11 cellular contexts compared by ENCODE assay signal in the genomic region with DNA sequence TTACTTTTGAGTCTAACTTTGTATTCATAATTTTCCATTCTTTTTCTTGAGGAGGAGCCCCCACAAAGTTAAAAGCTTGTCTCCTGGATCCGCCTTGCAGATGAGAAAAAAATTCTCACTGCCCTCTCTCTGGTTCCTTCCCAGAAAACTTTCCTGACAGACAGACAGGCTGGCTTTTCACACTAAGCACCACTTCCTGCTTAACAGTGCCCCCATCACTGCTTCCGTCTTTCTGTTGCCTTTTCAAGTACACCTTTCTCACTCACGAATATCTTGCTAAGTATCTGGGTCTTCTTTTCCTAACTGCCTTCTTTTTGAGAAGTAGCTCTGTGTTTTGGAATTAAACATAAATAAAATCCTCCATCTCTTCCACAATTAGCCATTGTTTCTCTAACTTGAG. TPM values are rescaled to one million over a fixed set of nuclear protein-coding genes. Genes with fewer than 3 reads are reported as not detected.
A peak's percentile ranks its signal among the peaks of the same experiment; 100 is the strongest.
DNase-seq lines count a peak whose midpoint lies in the region; ATAC-seq and TF ChIP-seq lines count a peak whose summit lies in the region.
"Had no signal": no experiment of that assay in that cellular context is flagged by ENCODE, and none has a peak within 500 bp of the region (broad histone marks: within the 10 kb centered on the region; RNA-seq: fewer than 3 reads in every experiment).

No MANE protein-coding gene starts in this region.

- H3K9me3 ChIP-seq in neuronal stem cell (replicated peaks in 1 of 2; ENCODE audit: control insufficient read depth in 2 of 2, insufficient read depth in 1 of 2, low read depth in 1 of 2, low read length in 2 of 2) = no peaks in the 10 kb centered on the region

- DNase-seq in activated CD4-positive, alpha-beta T cell treated with anti-CD3 and anti-CD28 coated beads, Interleukin-2, amount 10 ng/mL, durations not matched to agents 7 days and 5 days = peak; percentile 23
- no peak for DNase-seq in activated CD4-positive, alpha-beta T cell treated with anti-CD3 and anti-CD28 coated beads, Interleukin-2, amount 50 U/mL, for 4 hours
- DNase-seq in activated B cell treated with CpG ODN at 0.5 μM for 24 hours = no peak
- no peak for DNase-seq in neuronal stem cell (ENCODE audit: low spot score)
- no peak for DNase-seq in amygdala (lab: John Stamatoyannopoulos, UW)
- DNase-seq in NCI-H1417 treated with DMSO at 0.1 percent for 48 hours (lab: John Stamatoyannopoulos, UW) = no peak
- DNase-seq in caudate nucleus (lab: John Stamatoyannopoulos, UW) = no peak
- DNase-seq: nucleus accumbens; stimulated activated CD4-positive, alpha-beta T cell treated with anti-CD3 and anti-CD28 coated beads, Interleukin-4, amount 100 ng/mL, for 4 hours had no signal

- H3K4me1 ChIP-seq in neuronal stem cell (ENCODE audit: control insufficient read depth in 2 of 2, insufficient read depth in 1 of 2, low read depth in 1 of 2, low read length in 2 of 2) = peaks cover 0 to 5% of the 10 kb centered on the region in 2 donors

- peaks cover 54% of the 10 kb centered on the region for H3K4me1 Mint-ChIP-seq in activated CD4-positive, alpha-beta T cell treated with anti-CD3 and anti-CD28 coated beads, Interleukin-2, amount 10 ng/mL, durations not matched to agents 7 days and 5 days
- H3K4me1 Mint-ChIP-seq in activated B cell treated with CpG ODN at 0.5 μM for 24 hours = peaks cover 59% of the 10 kb centered on the region

- H3K9me3 Mint-ChIP-seq in activated CD4-positive, alpha-beta T cell treated with anti-CD3 and anti-CD28 coated beads, Interleukin-2, amount 10 ng/mL, durations not matched to agents 7 days and 5 days = peaks cover 9% of the 10 kb centered on the region
- no peaks in the 10 kb centered on the region for H3K9me3 Mint-ChIP-seq in activated B cell treated with CpG ODN at 0.5 μM for 24 hours
- H3K9me3 Mint-ChIP-seq: dendritic cell treated with granulocyte-macrophage colony-stimulating factor and Interleukin-4, amounts not matched to agents 40 ng/mL and 50 ng/mL, for 4 days had no signal

- H2BK120ac ChIP-seq in neuronal stem cell (ENCODE audit: low read depth, low read length) = no peak overlapping the region

- no peak overlapping the region for H4K91ac ChIP-seq in neuronal stem cell (ENCODE audit: low read depth, low read length, poor library complexity)

- no peak overlapping the region for H2AK5ac ChIP-seq in neuronal stem cell (ENCODE audit: low read depth, low read length)

- peaks cover 11% of the 10 kb centered on the region for H3K36me3 Mint-ChIP-seq in activated CD4-positive, alpha-beta T cell treated with anti-CD3 and anti-CD28 coated beads, Interleukin-2, amount 10 ng/mL, durations not matched to agents 7 days and 5 days (ENCODE audit: low read depth)
- H3K36me3 Mint-ChIP-seq in activated B cell treated with CpG ODN at 0.5 μM for 24 hours (ENCODE audit: low read depth) = no peaks in the 10 kb centered on the region

- H3K18ac ChIP-seq in neuronal stem cell (ENCODE audit: low read length) = no peak overlapping the region

- no peak for TF ChIP-seq CTCF in activated B cell treated with CpG ODN at 0.5 μM for 24 hours (IDR thresholded peaks at IDR 0.05)

- H3K4me2 ChIP-seq in neuronal stem cell (ENCODE audit: insufficient read depth, low read length, poor library complexity, severe bottlenecking) = no peak overlapping the region

- H3K9ac ChIP-seq in neuronal stem cell (ENCODE audit: low read depth, low read length, poor library complexity) = no peak overlapping the region

- CTCF ChIA-PET in activated CD4-positive, alpha-beta T cell treated with anti-CD3 and anti-CD28 coated beads, Interleukin-2, amount 10 ng/mL, durations not matched to agents 7 days and 5 days (lab: Charles Lee) = interaction anchor here (6.4 kb wide), 1 partner anchor 20 kb away, joined by 45 read pairs; the partner anchor contains the start of gene LMBRD1
- CTCF ChIA-PET in activated B cell treated with CpG ODN at 0.5 μM for 24 hours (lab: Charles Lee) = interaction anchor here (1.7 kb wide), 1 partner anchor 20 kb away, joined by 6 read pairs; the partner anchor contains the start of gene LMBRD1

- intact Hi-C loops in activated B cell treated with CpG ODN at 0.5 μM for 24 hours (cut with micrococcal nuclease) = loop anchor here (1.0 to 2.0 kb wide), 5 partner anchors 11 to 64 kb away; partner anchors contain the start of gene COL19A1

- no peaks in the 10 kb centered on the region for H3K27me3 ChIP-seq in neuronal stem cell (ENCODE audit: control insufficient read depth in 3 of 3, insufficient read depth in 3 of 3, low read depth in 1 of 3, low read length in 3 of 3)

- no peaks in the 10 kb centered on the region for H3K79me1 ChIP-seq in neuronal stem cell (ENCODE audit: low read depth, low read length)

- no peak overlapping the region for H3K4ac ChIP-seq in neuronal stem cell (ENCODE audit: low read length)

- no peak overlapping the region for H4K8ac ChIP-seq in neuronal stem cell (ENCODE audit: low read depth, low read length)

- no peak overlapping the region for H3K4me3 ChIP-seq in neuronal stem cell (ENCODE audit: low read length in 2 of 2)

- ATAC-seq in HG03025 (IDR thresholded peaks at IDR 0.05; ENCODE audit: low FRiP score, unreplicated experiment) = peak; percentile 34
- peak; percentile 41 for ATAC-seq in activated B cell treated with CpG ODN at 0.5 μM for 24 hours (ENCODE audit: low read depth)

- H3K27ac ChIP-seq in neuronal stem cell (replicated peaks; ENCODE audit: low read length) (no peak overlapping the region), caudate nucleus (ENCODE audit: low read depth, low read length) (no peak overlapping the region)

- no peaks in the 10 kb centered on the region for H3K27me3 Mint-ChIP-seq in activated CD4-positive, alpha-beta T cell treated with anti-CD3 and anti-CD28 coated beads, Interleukin-2, amount 10 ng/mL, durations not matched to agents 7 days and 5 days
- H3K27me3 Mint-ChIP-seq in activated B cell treated with CpG ODN at 0.5 μM for 24 hours = no peaks in the 10 kb centered on the region

- no peak overlapping the region for H3K23ac ChIP-seq in neuronal stem cell (ENCODE audit: low read depth, low read length, poor library complexity)

- H2BK15ac ChIP-seq in neuronal stem cell (ENCODE audit: low read length) = no peak overlapping the region

- H3K4me3 Mint-ChIP-seq in activated CD4-positive, alpha-beta T cell treated with anti-CD3 and anti-CD28 coated beads, Interleukin-2, amount 10 ng/mL, durations not matched to agents 7 days and 5 days = peak overlapping the region; percentile 59
- H3K4me3 Mint-ChIP-seq in activated B cell treated with CpG ODN at 0.5 μM for 24 hours = peak overlapping the region; percentile 71
- H3K4me3 Mint-ChIP-seq: dendritic cell treated with granulocyte-macrophage colony-stimulating factor and Interleukin-4, amounts not matched to agents 40 ng/mL and 50 ng/mL, for 4 days had no signal

- H3K36me3 ChIP-seq in neuronal stem cell (replicated peaks in 1 of 2; ENCODE audit: control insufficient read depth in 2 of 2, insufficient read depth in 2 of 2, low read length in 2 of 2) = no peaks in the 10 kb centered on the region

- peak overlapping the region; percentile 93 for H3K27ac Mint-ChIP-seq in activated CD4-positive, alpha-beta T cell treated with anti-CD3 and anti-CD28 coated beads, Interleukin-2, amount 10 ng/mL, durations not matched to agents 7 days and 5 days
- peak overlapping the region; percentile 97 for H3K27ac Mint-ChIP-seq in activated B cell treated with CpG ODN at 0.5 μM for 24 hours
- H3K27ac Mint-ChIP-seq: dendritic cell treated with granulocyte-macrophage colony-stimulating factor and Interleukin-4, amounts not matched to agents 40 ng/mL and 50 ng/mL, for 4 days had no signal

- no peak overlapping the region for H2BK12ac ChIP-seq in neuronal stem cell (ENCODE audit: low read length)

- H2AFZ ChIP-seq in neuronal stem cell (ENCODE audit: low read length) = peak overlapping the region; percentile 52

- H2BK5ac ChIP-seq in neuronal stem cell (ENCODE audit: low read length) = no peak overlapping the region

- no CpG with 5 or more reads among the region's 3 CpGs for WGBS in neuronal stem cell (ENCODE audit: extremely low coverage in 2 of 2, insufficient read length in 2 of 2, insufficient replicate concordance in 1 of 2), 2 donors

- POLR2A ChIA-PET in activated CD4-positive, alpha-beta T cell treated with anti-CD3 and anti-CD28 coated beads, Interleukin-2, amount 10 ng/mL, durations not matched to agents 7 days and 5 days (lab: Charles Lee) = no interaction called here
- POLR2A ChIA-PET in activated B cell treated with CpG ODN at 0.5 μM for 24 hours (lab: Charles Lee) = interaction anchor here (1.0 to 8.1 kb wide), 5 partner anchors 20 to 164 kb away, joined by 3 to 106 read pairs (median 8); partner anchors contain the start of genes COL19A1 and LMBRD1

- no peak overlapping the region for H3K14ac ChIP-seq in neuronal stem cell (ENCODE audit: low read length)

RNA-seq across cellular contexts. Expression of gene LMBRD1, which starts 19.8 kb away (rescaled TPM):
- total RNA-seq in activated CD4-positive, alpha-beta T cell treated with anti-CD3 and anti-CD28 coated beads, Interleukin-2, amount 10 ng/mL, durations not matched to agents 7 days and 5 days = 10 to 100 TPM; 23.5 to 30.5 TPM
- total RNA-seq in activated B cell treated with CpG ODN at 0.5 μM for 24 hours = 46.9 and 51.3 TPM in 2 replicates
- polyA plus RNA-seq in neuronal stem cell (2013, experiment 1 of 2) = 24.5 TPM
- 24.3 TPM for polyA plus RNA-seq in neuronal stem cell (2013, experiment 2 of 2)

RNA-seq across cellular contexts. Expression of gene COL19A1, which starts 49.8 kb away (rescaled TPM):
- total RNA-seq in activated CD4-positive, alpha-beta T cell treated with anti-CD3 and anti-CD28 coated beads, Interleukin-2, amount 10 ng/mL, durations not matched to agents 7 days and 5 days = not detected
- 41.9 and 54.4 TPM in 2 replicates for total RNA-seq in activated B cell treated with CpG ODN at 0.5 μM for 24 hours
- polyA plus RNA-seq in neuronal stem cell (2013, experiment 1 of 2) = 0.26 TPM
- 0.26 TPM for polyA plus RNA-seq in neuronal stem cell (2013, experiment 2 of 2)

Comparison
In these comparisons a context has a peak if more than half of its experiments do, and no peak if none do; other contexts are left out.
1. RNA of gene COL19A1, which starts 49.8 kb away (total RNA-seq): 41.9 to 54.4 TPM in activated B cell treated with CpG ODN at 0.5 μM for 24 hours; not detected in activated CD4-positive, alpha-beta T cell treated with anti-CD3 and anti-CD28 coated beads, Interleukin-2, amount 10 ng/mL, durations not matched to agents 7 days and 5 days; every median in the first group is over 10 times any median in the second.